1 cellular context compared by ENCODE assay signal in genomic region chr7:78770422-78771410, GRCh38.
TF ChIP-seq lines count a peak whose summit lies in the region.

No MANE protein-coding gene starts in this region.

TF ChIP-seq in WTC11, 78 proteins besides CTCF, POLR2A, EP300 and RAD21 (continued from another document):
- TF ChIP-seq PRDM15 (CRISPR knock-in tag; IDR thresholded peaks at IDR 0.05) (no peak), ERG (CRISPR knock-in tag; IDR thresholded peaks at IDR 0.05) (no peak), ZNF416 (CRISPR knock-in tag; IDR thresholded peaks at IDR 0.05) (no peak), ZNF425 (CRISPR knock-in tag; conservative IDR thresholded peaks at IDR 0.05) (no peak), KAT7 (CRISPR knock-in tag; IDR thresholded peaks at IDR 0.05; ENCODE audit: borderline replicate concordance) (peak; percentile 82; the same call in 1 of the 2 replicates), ZSCAN18 (CRISPR knock-in tag; IDR thresholded peaks at IDR 0.05) (no peak), MAX (CRISPR knock-in tag; IDR thresholded peaks at IDR 0.05) (0 out of 2 replicates have a peak, but pooled peaks have one; percentile 25), E2F1 (CRISPR knock-in tag; IDR thresholded peaks at IDR 0.05) (no peak), ATF6 (CRISPR knock-in tag; IDR thresholded peaks at IDR 0.05) (no peak), GTF2I (CRISPR knock-in tag; conservative IDR thresholded peaks at IDR 0.05) (no peak), RELA (CRISPR knock-in tag; IDR thresholded peaks at IDR 0.05; ENCODE audit: borderline replicate concordance) (no peak), FOXP1 (CRISPR knock-in tag; IDR thresholded peaks at IDR 0.05; ENCODE audit: borderline replicate concordance) (no peak), JUN (CRISPR knock-in tag; IDR thresholded peaks at IDR 0.05) (no peak), PRRX2 (CRISPR knock-in tag; IDR thresholded peaks at IDR 0.05) (no peak), OVOL2 (CRISPR knock-in tag; IDR thresholded peaks at IDR 0.05; ENCODE audit: borderline replicate concordance) (no peak)
- TF ChIP-seq, protein P1, sequence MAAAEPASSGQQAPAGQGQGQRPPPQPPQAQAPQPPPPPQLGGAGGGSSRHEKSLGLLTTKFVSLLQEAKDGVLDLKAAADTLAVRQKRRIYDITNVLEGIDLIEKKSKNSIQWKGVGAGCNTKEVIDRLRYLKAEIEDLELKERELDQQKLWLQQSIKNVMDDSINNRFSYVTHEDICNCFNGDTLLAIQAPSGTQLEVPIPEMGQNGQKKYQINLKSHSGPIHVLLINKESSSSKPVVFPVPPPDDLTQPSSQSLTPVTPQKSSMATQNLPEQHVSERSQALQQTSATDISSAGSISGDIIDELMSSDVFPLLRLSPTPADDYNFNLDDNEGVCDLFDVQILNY (CRISPR knock-in tag; IDR thresholded peaks at IDR 0.05) = 0 out of 2 replicates have a peak, but pooled peaks have one; percentile 34
- TF ChIP-seq, protein P2, sequence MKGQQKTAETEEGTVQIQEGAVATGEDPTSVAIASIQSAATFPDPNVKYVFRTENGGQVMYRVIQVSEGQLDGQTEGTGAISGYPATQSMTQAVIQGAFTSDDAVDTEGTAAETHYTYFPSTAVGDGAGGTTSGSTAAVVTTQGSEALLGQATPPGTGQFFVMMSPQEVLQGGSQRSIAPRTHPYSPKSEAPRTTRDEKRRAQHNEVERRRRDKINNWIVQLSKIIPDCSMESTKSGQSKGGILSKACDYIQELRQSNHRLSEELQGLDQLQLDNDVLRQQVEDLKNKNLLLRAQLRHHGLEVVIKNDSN (CRISPR knock-in tag; IDR thresholded peaks at IDR 0.05) = peak; percentile 80
- TF ChIP-seq, protein P3, sequence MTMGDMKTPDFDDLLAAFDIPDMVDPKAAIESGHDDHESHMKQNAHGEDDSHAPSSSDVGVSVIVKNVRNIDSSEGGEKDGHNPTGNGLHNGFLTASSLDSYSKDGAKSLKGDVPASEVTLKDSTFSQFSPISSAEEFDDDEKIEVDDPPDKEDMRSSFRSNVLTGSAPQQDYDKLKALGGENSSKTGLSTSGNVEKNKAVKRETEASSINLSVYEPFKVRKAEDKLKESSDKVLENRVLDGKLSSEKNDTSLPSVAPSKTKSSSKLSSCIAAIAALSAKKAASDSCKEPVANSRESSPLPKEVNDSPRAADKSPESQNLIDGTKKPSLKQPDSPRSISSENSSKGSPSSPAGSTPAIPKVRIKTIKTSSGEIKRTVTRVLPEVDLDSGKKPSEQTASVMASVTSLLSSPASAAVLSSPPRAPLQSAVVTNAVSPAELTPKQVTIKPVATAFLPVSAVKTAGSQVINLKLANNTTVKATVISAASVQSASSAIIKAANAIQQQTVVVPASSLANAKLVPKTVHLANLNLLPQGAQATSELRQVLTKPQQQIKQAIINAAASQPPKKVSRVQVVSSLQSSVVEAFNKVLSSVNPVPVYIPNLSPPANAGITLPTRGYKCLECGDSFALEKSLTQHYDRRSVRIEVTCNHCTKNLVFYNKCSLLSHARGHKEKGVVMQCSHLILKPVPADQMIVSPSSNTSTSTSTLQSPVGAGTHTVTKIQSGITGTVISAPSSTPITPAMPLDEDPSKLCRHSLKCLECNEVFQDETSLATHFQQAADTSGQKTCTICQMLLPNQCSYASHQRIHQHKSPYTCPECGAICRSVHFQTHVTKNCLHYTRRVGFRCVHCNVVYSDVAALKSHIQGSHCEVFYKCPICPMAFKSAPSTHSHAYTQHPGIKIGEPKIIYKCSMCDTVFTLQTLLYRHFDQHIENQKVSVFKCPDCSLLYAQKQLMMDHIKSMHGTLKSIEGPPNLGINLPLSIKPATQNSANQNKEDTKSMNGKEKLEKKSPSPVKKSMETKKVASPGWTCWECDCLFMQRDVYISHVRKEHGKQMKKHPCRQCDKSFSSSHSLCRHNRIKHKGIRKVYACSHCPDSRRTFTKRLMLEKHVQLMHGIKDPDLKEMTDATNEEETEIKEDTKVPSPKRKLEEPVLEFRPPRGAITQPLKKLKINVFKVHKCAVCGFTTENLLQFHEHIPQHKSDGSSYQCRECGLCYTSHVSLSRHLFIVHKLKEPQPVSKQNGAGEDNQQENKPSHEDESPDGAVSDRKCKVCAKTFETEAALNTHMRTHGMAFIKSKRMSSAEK (CRISPR knock-in tag; IDR thresholded peaks at IDR 0.05; ENCODE audit: borderline replicate concordance) = no peak
- TF ChIP-seq, protein P4, sequence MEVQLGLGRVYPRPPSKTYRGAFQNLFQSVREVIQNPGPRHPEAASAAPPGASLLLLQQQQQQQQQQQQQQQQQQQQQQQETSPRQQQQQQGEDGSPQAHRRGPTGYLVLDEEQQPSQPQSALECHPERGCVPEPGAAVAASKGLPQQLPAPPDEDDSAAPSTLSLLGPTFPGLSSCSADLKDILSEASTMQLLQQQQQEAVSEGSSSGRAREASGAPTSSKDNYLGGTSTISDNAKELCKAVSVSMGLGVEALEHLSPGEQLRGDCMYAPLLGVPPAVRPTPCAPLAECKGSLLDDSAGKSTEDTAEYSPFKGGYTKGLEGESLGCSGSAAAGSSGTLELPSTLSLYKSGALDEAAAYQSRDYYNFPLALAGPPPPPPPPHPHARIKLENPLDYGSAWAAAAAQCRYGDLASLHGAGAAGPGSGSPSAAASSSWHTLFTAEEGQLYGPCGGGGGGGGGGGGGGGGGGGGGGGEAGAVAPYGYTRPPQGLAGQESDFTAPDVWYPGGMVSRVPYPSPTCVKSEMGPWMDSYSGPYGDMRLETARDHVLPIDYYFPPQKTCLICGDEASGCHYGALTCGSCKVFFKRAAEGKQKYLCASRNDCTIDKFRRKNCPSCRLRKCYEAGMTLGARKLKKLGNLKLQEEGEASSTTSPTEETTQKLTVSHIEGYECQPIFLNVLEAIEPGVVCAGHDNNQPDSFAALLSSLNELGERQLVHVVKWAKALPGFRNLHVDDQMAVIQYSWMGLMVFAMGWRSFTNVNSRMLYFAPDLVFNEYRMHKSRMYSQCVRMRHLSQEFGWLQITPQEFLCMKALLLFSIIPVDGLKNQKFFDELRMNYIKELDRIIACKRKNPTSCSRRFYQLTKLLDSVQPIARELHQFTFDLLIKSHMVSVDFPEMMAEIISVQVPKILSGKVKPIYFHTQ (CRISPR knock-in tag; IDR thresholded peaks at IDR 0.05) = no peak
- TF ChIP-seq, protein P5, sequence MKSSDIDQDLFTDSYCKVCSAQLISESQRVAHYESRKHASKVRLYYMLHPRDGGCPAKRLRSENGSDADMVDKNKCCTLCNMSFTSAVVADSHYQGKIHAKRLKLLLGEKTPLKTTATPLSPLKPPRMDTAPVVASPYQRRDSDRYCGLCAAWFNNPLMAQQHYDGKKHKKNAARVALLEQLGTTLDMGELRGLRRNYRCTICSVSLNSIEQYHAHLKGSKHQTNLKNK (CRISPR knock-in tag; IDR thresholded peaks at IDR 0.05) = no peak
